In genomic region chr17:67477687-67478086, GRCh38 we compare ENCODE assay signal across 9 cellular contexts.
A peak's percentile ranks its signal among the peaks of the same experiment; 100 is the strongest.
DNase-seq lines count a peak whose midpoint lies in the region; ATAC-seq and TF ChIP-seq lines count a peak whose summit lies in the region.
"Had no signal": no experiment of that assay in that cellular context is flagged by ENCODE, and none has a peak within 500 bp of the region (broad histone marks: within the 10 kb centered on the region; RNA-seq: fewer than 3 reads in every experiment).

No MANE protein-coding gene starts in this region.

- POLR2A ChIA-PET in RWPE1 (lab: Yijun Ruan, JAX; ENCODE audit: low non-redundant PET) = no interaction called here

- peaks cover 74% of the 10 kb centered on the region for H3K4me1 Mint-ChIP-seq in activated naive CD8-positive, alpha-beta T cell (ENCODE audit: low read depth)
- peaks cover 48% of the 10 kb centered on the region for H3K4me1 Mint-ChIP-seq in osteocyte (ENCODE audit: unreplicated experiment)

- peaks cover 5% of the 10 kb centered on the region for H3K36me3 Mint-ChIP-seq in activated naive CD8-positive, alpha-beta T cell
- no peaks in the 10 kb centered on the region for H3K36me3 Mint-ChIP-seq in osteocyte (ENCODE audit: unreplicated experiment)

- H3K27ac Mint-ChIP-seq in activated naive CD8-positive, alpha-beta T cell = peak overlapping the region; percentile 97
- H3K27ac Mint-ChIP-seq in osteocyte (ENCODE audit: unreplicated experiment) = peak overlapping the region; percentile 14

- H3K9me3 Mint-ChIP-seq in activated naive CD8-positive, alpha-beta T cell (ENCODE audit: low read depth) = no peaks in the 10 kb centered on the region
- H3K9me3 Mint-ChIP-seq in osteocyte (ENCODE audit: unreplicated experiment) = no peaks in the 10 kb centered on the region

- peak; percentile 33 for DNase-seq in AG08395 (ENCODE audit: low spot score)
- peak; percentile 41 for DNase-seq in RWPE1 (ENCODE audit: low spot score)
- no peak for DNase-seq in osteocyte (ENCODE audit: extremely low spot score, unreplicated experiment)
- no peak for DNase-seq in NCI-H1417 treated with DMSO at 0.1 percent for 48 hours (lab: John Stamatoyannopoulos, UW)
- DNase-seq: DND-41 had no signal

- ATAC-seq in GM18517 (IDR thresholded peaks at IDR 0.05; ENCODE audit: unreplicated experiment) (no peak), GM18867 (IDR thresholded peaks at IDR 0.05; ENCODE audit: unreplicated experiment) (no peak), HG02798 (IDR thresholded peaks at IDR 0.05; ENCODE audit: poor library complexity, unreplicated experiment) (no peak)

- TF ChIP-seq CTCF in RWPE1 (conservative IDR thresholded peaks at IDR 0.05; ENCODE audit: low read depth) (no peak), osteocyte (IDR thresholded peaks at IDR 0.05) (no peak)

- peak overlapping the region; percentile 30; the same call in 1 of the 2 replicates for H3K27ac ChIP-seq in RWPE1

- CTCF ChIA-PET in RWPE1 (lab: Yijun Ruan, JAX) = interaction anchor here (0.6 to 3.8 kb wide), 5 partner anchors 72 to 479 kb away, joined by 3 to 19 read pairs (median 3); no protein-coding TSS in a partner anchor

- H3K4me3 Mint-ChIP-seq in activated naive CD8-positive, alpha-beta T cell = peak overlapping the region; percentile 87
- H3K4me3 Mint-ChIP-seq in osteocyte (ENCODE audit: unreplicated experiment) = no peak overlapping the region

- no peaks in the 10 kb centered on the region for H3K27me3 Mint-ChIP-seq in activated naive CD8-positive, alpha-beta T cell
- no peaks in the 10 kb centered on the region for H3K27me3 Mint-ChIP-seq in osteocyte (ENCODE audit: unreplicated experiment)

Comparison
In these comparisons a context has a peak if more than half of its experiments do, and no peak if none do; other contexts are left out.
1. DNase-seq: peak in AG08395 (single experiment) and RWPE1 (single experiment); none in osteocyte (single experiment) and NCI-H1417 treated with DMSO at 0.1 percent for 48 hours (single experiment).